14 cellular contexts compared by ENCODE assay signal in genomic region chr15:75030424-75030823, GRCh38. TPM values are rescaled to one million over a fixed set of nuclear protein-coding genes. Genes with fewer than 3 reads are reported as not detected.
DNase-seq lines count a peak whose midpoint lies in the region; ATAC-seq and TF ChIP-seq lines count a peak whose summit lies in the region.
"Had no signal": no experiment of that assay in that cellular context is flagged by ENCODE, and none has a peak within 500 bp of the region (broad histone marks: within the 10 kb centered on the region; RNA-seq: fewer than 3 reads in every experiment).

No MANE protein-coding gene starts in this region.

- no peak overlapping the region for H3K9ac ChIP-seq in colonic mucosa (ENCODE audit: low read depth in 2 of 2, low read length in 2 of 2)

- H3K4me1 Mint-ChIP-seq in CD14-positive monocyte (peaks cover 65% of the 10 kb centered on the region), natural killer cell (peaks cover 8% of the 10 kb centered on the region in 2 donors)
- peaks cover 5 to 9% (median 7%) of the 10 kb centered on the region in 4 donors for H3K4me1 Mint-ChIP-seq in CD4-positive, alpha-beta memory T cell

- H3K27ac Mint-ChIP-seq in CD14-positive monocyte (peak overlapping the region; percentile 83 to 92 (median 89)), natural killer cell (no peak overlapping the region)
- H3K27ac Mint-ChIP-seq in CD4-positive, alpha-beta memory T cell = no peak overlapping the region
- H3K27ac Mint-ChIP-seq: activated naive CD8-positive, alpha-beta T cell treated with anti-CD3 and anti-CD28 coated beads, Interleukin-2, amount 50 U/mL, for 24 hours; CD8-positive, alpha-beta T cell had no signal

- H3K36me3 Mint-ChIP-seq in CD14-positive monocyte (peaks cover 23 to 44% of the 10 kb centered on the region in 2 donors), natural killer cell (no peaks in the 10 kb centered on the region)
- peaks cover 10 to 11% of the 10 kb centered on the region in 2 donors for H3K36me3 Mint-ChIP-seq in CD4-positive, alpha-beta memory T cell

- no peak for ATAC-seq in natural killer cell
- ATAC-seq: activated naive CD8-positive, alpha-beta T cell treated with anti-CD3 and anti-CD28 coated beads, Interleukin-2, amount 50 U/mL, for 24 hours; CD8-positive, alpha-beta T cell; effector memory CD8-positive, alpha-beta T cell had no signal

- no peak for DNase-seq in CD14-positive monocyte (ENCODE audit: low spot score)
- DNase-seq in WERI-Rb-1 = peak; percentile 60
- no peak for DNase-seq in esophagus squamous epithelium (lab: John Stamatoyannopoulos, UW)
- DNase-seq in colonic mucosa = no peak
- no peak for DNase-seq in CD4-positive, alpha-beta memory T cell
- DNase-seq in activated CD4-positive, alpha-beta T cell treated with anti-CD3 and anti-CD28 coated beads, Interleukin-2, amount 50 U/mL, for 4 hours = no peak
- no peak for DNase-seq in natural killer cell
- DNase-seq: activated naive CD8-positive, alpha-beta T cell treated with anti-CD3 and anti-CD28 coated beads, Interleukin-2, amount 50 U/mL, for 24 hours; CD8-positive, alpha-beta T cell; effector memory CD8-positive, alpha-beta T cell; NCI-H1105 treated with DMSO at 0.1 percent for 48 hours; stimulated activated CD4-positive, alpha-beta T cell treated with anti-CD3 and anti-CD28 coated beads, Interleukin-1b, Interleukin-23, amount 100 ng/mL, for 48 hours had no signal

- peaks cover 0 to 1% (median 0%) of the 10 kb centered on the region in 3 donors for H3K27me3 Mint-ChIP-seq in CD14-positive monocyte (ENCODE audit: low read depth in 3 of 3)
- H3K27me3 Mint-ChIP-seq in CD4-positive, alpha-beta memory T cell = no peaks in the 10 kb centered on the region
- H3K27me3 Mint-ChIP-seq in natural killer cell (ENCODE audit: low read depth in 2 of 2) = no peaks in the 10 kb centered on the region
- H3K27me3 Mint-ChIP-seq: activated naive CD8-positive, alpha-beta T cell treated with anti-CD3 and anti-CD28 coated beads, Interleukin-2, amount 50 U/mL, for 24 hours; effector memory CD8-positive, alpha-beta T cell had no signal

- H3K4me3 Mint-ChIP-seq in CD14-positive monocyte = peak overlapping the region in 1 of 2 donors; percentile 84
- H3K4me3 Mint-ChIP-seq in CD4-positive, alpha-beta memory T cell = no peak overlapping the region
- no peak overlapping the region for H3K4me3 Mint-ChIP-seq in natural killer cell
- H3K4me3 Mint-ChIP-seq: activated naive CD8-positive, alpha-beta T cell treated with anti-CD3 and anti-CD28 coated beads, Interleukin-2, amount 50 U/mL, for 24 hours; CD8-positive, alpha-beta T cell had no signal

- H3K36me3 ChIP-seq in WERI-Rb-1 = peaks cover 3% of the 10 kb centered on the region
- H3K36me3 ChIP-seq in esophagus squamous epithelium = peaks cover 0 to 9% (median 0%) of the 10 kb centered on the region in 3 donors
- no peaks in the 10 kb centered on the region for H3K36me3 ChIP-seq in colonic mucosa
- H3K36me3 ChIP-seq in CD4-positive, alpha-beta memory T cell (ENCODE audit: insufficient read depth, low read length) = peaks cover 7% of the 10 kb centered on the region

- WGBS in esophagus squamous epithelium, 2 donors = 85 to 100% methylated on average over 1 to 3 of the region's 4 CpGs

- intact Hi-C loops in CD14-positive monocyte (cut with micrococcal nuclease) (loop anchor here in 1 of 2 donors (5.0 kb wide), 1 partner anchor 37 kb away; no protein-coding TSS in a partner anchor), esophagus squamous epithelium (cut with DNase I) (no loop called here), colonic mucosa (cut with DNase I) (no loop called here), natural killer cell (cut with micrococcal nuclease) (no loop called here)
- intact Hi-C loops in CD4-positive, alpha-beta memory T cell (cut with micrococcal nuclease) = no loop called here

- H3K27me3 ChIP-seq in WERI-Rb-1 (ENCODE audit: insufficient read depth, low read depth, severe bottlenecking) = no peaks in the 10 kb centered on the region
- H3K27me3 ChIP-seq in esophagus squamous epithelium = no peaks in the 10 kb centered on the region
- H3K27me3 ChIP-seq in colonic mucosa = no peaks in the 10 kb centered on the region
- no peaks in the 10 kb centered on the region for H3K27me3 ChIP-seq in CD4-positive, alpha-beta memory T cell (ENCODE audit: insufficient read depth, low read length)
- H3K27me3 ChIP-seq: left lung had no signal

- POLR2A ChIA-PET in CD4-positive, alpha-beta memory T cell (lab: Charles Lee; ENCODE audit: partially characterized antibody) = no interaction called here

- H3K9me3 ChIP-seq in WERI-Rb-1 (ENCODE audit: severe bottlenecking) = no peaks in the 10 kb centered on the region
- no peaks in the 10 kb centered on the region for H3K9me3 ChIP-seq in esophagus squamous epithelium
- no peaks in the 10 kb centered on the region for H3K9me3 ChIP-seq in colonic mucosa
- H3K9me3 ChIP-seq in CD4-positive, alpha-beta memory T cell (ENCODE audit: control insufficient read depth in 1 of 2, low read length in 2 of 2) = no peaks in the 10 kb centered on the region
- H3K9me3 ChIP-seq: left lung had no signal

- no peak for TF ChIP-seq POLR2A in esophagus squamous epithelium (IDR thresholded peaks at IDR 0.05)

- CTCF ChIA-PET in CD4-positive, alpha-beta memory T cell (lab: Charles Lee; ENCODE audit: partially characterized antibody) = interaction anchor here (1.0 to 8.4 kb wide), 7 partner anchors 16 to 772 kb away, joined by 3 to 126 read pairs (median 4); partner anchors contain the start of gene C15orf39

- H3K27ac ChIP-seq in WERI-Rb-1 (peak overlapping the region; percentile 74), esophagus squamous epithelium (peak overlapping the region; percentile 77 to 93 (median 84)), skin epidermis (peak overlapping the region in 16 of 21 experiments; percentile 1 to 81 (median 70)), colonic mucosa (no peak overlapping the region)
- H3K27ac ChIP-seq in CD4-positive, alpha-beta memory T cell (ENCODE audit: low read depth, low read length) = no peak overlapping the region

- H3K9me3 Mint-ChIP-seq in CD14-positive monocyte = no peaks in the 10 kb centered on the region
- no peaks in the 10 kb centered on the region for H3K9me3 Mint-ChIP-seq in CD4-positive, alpha-beta memory T cell
- H3K9me3 Mint-ChIP-seq in natural killer cell = no peaks in the 10 kb centered on the region
- H3K9me3 Mint-ChIP-seq: activated naive CD8-positive, alpha-beta T cell treated with anti-CD3 and anti-CD28 coated beads, Interleukin-2, amount 50 U/mL, for 24 hours; CD8-positive, alpha-beta T cell; effector memory CD8-positive, alpha-beta T cell had no signal

- H3K4me1 ChIP-seq in esophagus squamous epithelium (peaks cover 30 to 67% (median 34%) of the 10 kb centered on the region in 3 donors), colonic mucosa (peaks cover 4% of the 10 kb centered on the region)
- peaks cover 8% of the 10 kb centered on the region for H3K4me1 ChIP-seq in CD4-positive, alpha-beta memory T cell (ENCODE audit: insufficient read depth, low read length)

- no peak overlapping the region for H3K4me3 ChIP-seq in WERI-Rb-1 (ENCODE audit: low read depth, low read length)
- H3K4me3 ChIP-seq in esophagus squamous epithelium = no peak overlapping the region
- H3K4me3 ChIP-seq in skin epidermis = no peak overlapping the region
- no peak overlapping the region for H3K4me3 ChIP-seq in colonic mucosa
- no peak overlapping the region for H3K4me3 ChIP-seq in CD4-positive, alpha-beta memory T cell (ENCODE audit: low read length in 2 of 2)
- H3K4me3 ChIP-seq: left lung had no signal

- TF ChIP-seq CTCF in CD14-positive monocyte (IDR thresholded peaks at IDR 0.05) = no peak
- TF ChIP-seq CTCF in WERI-Rb-1 (IDR thresholded peaks at IDR 0.05; ENCODE audit: low read depth, low read length) = peak; percentile 72
- no peak for TF ChIP-seq CTCF in esophagus squamous epithelium (IDR thresholded peaks at IDR 0.05)
- no peak for TF ChIP-seq CTCF in colonic mucosa (IDR thresholded peaks at IDR 0.05)
- TF ChIP-seq CTCF in natural killer cell (IDR thresholded peaks at IDR 0.05) = no peak

RNA-seq across cellular contexts. Expression of gene PPCDC, which starts 7.0 kb away (rescaled TPM):
- polyA plus RNA-seq in CD14-positive monocyte = 10 to 100 TPM; 14.2 to 18.7 TPM
- total RNA-seq in esophagus squamous epithelium (10 to 100 TPM; 11.6 to 14.7 (median 12.4) TPM), colonic mucosa (10 to 100 TPM; 10.1 to 23.1 TPM), natural killer cell (10 to 100 TPM; 21.3 to 32.3 (median 27.0) TPM)
- 10 to 100 TPM; 14.1 to 15.2 TPM for total RNA-seq in CD4-positive, alpha-beta memory T cell
- polyA plus RNA-seq in CD4-positive, alpha-beta memory T cell = 10 to 100 TPM in 1 of 2 donors, 1 to 10 TPM in 1; 8.5 to 12.4 TPM

RNA-seq across cellular contexts. Expression of gene SCAMP5, which starts 35.1 kb away (rescaled TPM):
- polyA plus RNA-seq in CD14-positive monocyte = under 1 TPM in 1 of 2 donors, not detected in 1; 0.08 TPM
- 1 to 10 TPM in 1 of 4 donors, under 1 TPM in 3; 0.57 to 2.0 (median 0.67) TPM for total RNA-seq in esophagus squamous epithelium
- 10 to 100 TPM in 1 of 2 donors, 1 to 10 TPM in 1; 4.9 to 24.9 TPM for total RNA-seq in colonic mucosa
- under 1 TPM; 0.26 to 0.33 TPM for total RNA-seq in CD4-positive, alpha-beta memory T cell
- under 1 TPM in 1 of 2 donors, not detected in 1; 0.15 TPM for polyA plus RNA-seq in CD4-positive, alpha-beta memory T cell
- 1 to 10 TPM in 1 of 3 donors, under 1 TPM in 2; 0.09 to 2.7 (median 0.54) TPM for total RNA-seq in natural killer cell

Comparison
In these comparisons a context has a peak if more than half of its experiments do, and no peak if none do; other contexts are left out.
1. H3K27ac Mint-ChIP-seq: peak in CD14-positive monocyte (7 of 7); none in CD4-positive, alpha-beta memory T cell (0 of 7) and natural killer cell (0 of 2).
2. H3K27ac ChIP-seq: peak in WERI-Rb-1 (single experiment), esophagus squamous epithelium (4 of 4) and skin epidermis (16 of 21); none in colonic mucosa (single experiment) and CD4-positive, alpha-beta memory T cell (single experiment).